ENCODE assay signal across 11 cellular contexts in genomic region chr15:51286816-51287215, GRCh38. TPM values are rescaled to one million over a fixed set of nuclear protein-coding genes. Genes with fewer than 3 reads are reported as not detected.
DNase-seq lines count a peak whose midpoint lies in the region; FAIRE-seq and TF ChIP-seq lines count a peak whose summit lies in the region.
"Had no signal": no experiment of that assay in that cellular context is flagged by ENCODE, and none has a peak within 500 bp of the region (broad histone marks: within the 10 kb centered on the region; RNA-seq: fewer than 3 reads in every experiment).

No MANE protein-coding gene starts in this region.

- no peak overlapping the region for H3K4me3 Mint-ChIP-seq in H9
- H3K4me3 Mint-ChIP-seq: naive thymus-derived CD8-positive, alpha-beta T cell had no signal

- DNase-seq in DMS53 treated with DMSO at 0.1 percent for 48 hours (lab: John Stamatoyannopoulos, UW; ENCODE audit: unreplicated experiment) = peak; percentile 19
- peak; percentile 34 for DNase-seq in H9
- peak; percentile 45 for DNase-seq in WERI-Rb-1
- DNase-seq in keratinocyte (ENCODE audit: low read depth, low spot score) = no peak
- no peak for DNase-seq in glomerular visceral epithelial cell (ENCODE audit: extremely low spot score)
- DNase-seq in ecto neural progenitor cell (ENCODE audit: low spot score) = no peak
- no peak for DNase-seq in NCI-H1048 (lab: John Stamatoyannopoulos, UW)
- DNase-seq: HCEC 1CT; naive thymus-derived CD8-positive, alpha-beta T cell had no signal

- H3K27me3 ChIP-seq in H9 (ENCODE audit: insufficient read depth, low read length) = no peaks in the 10 kb centered on the region
- no peaks in the 10 kb centered on the region for H3K27me3 ChIP-seq in WERI-Rb-1 (ENCODE audit: insufficient read depth, low read depth, severe bottlenecking)
- H3K27me3 ChIP-seq in keratinocyte (ENCODE audit: control insufficient read depth, extremely low read depth, insufficient read depth, low read length) = peaks cover 6% of the 10 kb centered on the region

- no peak overlapping the region for H4K91ac ChIP-seq in H9 (ENCODE audit: insufficient read length, low read depth, low read length)

- no peak overlapping the region for H3K4me2 ChIP-seq in H9 (ENCODE audit: insufficient read depth, insufficient read length, low read length)
- H3K4me2 ChIP-seq in keratinocyte (ENCODE audit: control insufficient read depth, extremely low read depth, insufficient read depth, low read depth, low read length) = no peak overlapping the region

- H3K56ac ChIP-seq in H9 (ENCODE audit: insufficient read length, low read depth, low read length) = no peak overlapping the region

- H3K14ac ChIP-seq in H9 (ENCODE audit: insufficient read depth, low read length) = no peak overlapping the region

- H4K5ac ChIP-seq in H9 (ENCODE audit: insufficient read length, low read depth, low read length) = no peak overlapping the region

- no peaks in the 10 kb centered on the region for H3K4me1 ChIP-seq in H9 (ENCODE audit: insufficient read depth, low read length)
- H3K4me1 ChIP-seq in keratinocyte (ENCODE audit: control insufficient read depth, extremely low read depth, insufficient read depth, low read length) = no peaks in the 10 kb centered on the region

- no peak overlapping the region for H3K23ac ChIP-seq in H9 (ENCODE audit: insufficient read length, low read depth, low read length)

- no peaks in the 10 kb centered on the region for H3K4me1 Mint-ChIP-seq in H9

- no peak overlapping the region for H2BK5ac ChIP-seq in H9 (ENCODE audit: insufficient read length, low read length)

- dilution Hi-C loops in keratinocyte (cut with MboI; ENCODE audit: extremely low pct_ligation_motif_present, low sequenced_read_pairs) = no loop called here

- H3K36me3 Mint-ChIP-seq in H9 (ENCODE audit: insufficient read depth in 1 of 3, low read depth in 3 of 3) = no peaks in the 10 kb centered on the region

- H3K4me3 ChIP-seq in WERI-Rb-1 (ENCODE audit: low read depth, low read length) (no peak overlapping the region), keratinocyte (ENCODE audit: control insufficient read depth in 2 of 3, extremely low read depth in 1 of 3, insufficient read depth in 2 of 3, low read depth in 1 of 3, low read length in 3 of 3) (no peak overlapping the region)
- H3K4me3 ChIP-seq: skin epidermis had no signal

- H2BK20ac ChIP-seq in H9 (ENCODE audit: low read depth, low read length, poor library complexity, severe bottlenecking) = no peak overlapping the region

- no peaks in the 10 kb centered on the region for H3K79me1 ChIP-seq in H9 (ENCODE audit: insufficient read depth, low read depth, low read length, poor library complexity, severe bottlenecking)

- TF ChIP-seq CTCF in H9 (conservative IDR thresholded peaks at IDR 0.05) (peak; percentile 50), WERI-Rb-1 (IDR thresholded peaks at IDR 0.05; ENCODE audit: low read depth, low read length) (peak; percentile 51), keratinocyte (optimal IDR thresholded peaks at IDR 0.05 in 1 of 3, IDR thresholded peaks at IDR 0.05 in 1 of 3, conservative IDR thresholded peaks at IDR 0.05 in 1 of 3; ENCODE audit: extremely low read depth in 1 of 3, insufficient read depth in 2 of 3, low read length in 3 of 3) (peak in 2 of 3 experiments; percentile 24 to 34)

- H3K9me3 ChIP-seq in H9 (ENCODE audit: control insufficient read depth, low read depth, low read length) = no peaks in the 10 kb centered on the region
- no peaks in the 10 kb centered on the region for H3K9me3 ChIP-seq in WERI-Rb-1 (ENCODE audit: severe bottlenecking)
- H3K9me3 ChIP-seq in keratinocyte (ENCODE audit: control insufficient read depth, low read depth, low read length) = no peaks in the 10 kb centered on the region

- H2AK5ac ChIP-seq in H9 (ENCODE audit: insufficient read length, low read length) = no peak overlapping the region

- H2BK15ac ChIP-seq in H9 (ENCODE audit: low read depth, low read length) = no peak overlapping the region

- FAIRE-seq in keratinocyte (lab: Jason Lieb, UNC) = no peak
- FAIRE-seq: urothelium cell line had no signal

- no peak overlapping the region for H2BK120ac ChIP-seq in H9 (ENCODE audit: low read depth, low read length, poor library complexity, severe bottlenecking)

- no peak overlapping the region for H2BK12ac ChIP-seq in H9 (ENCODE audit: insufficient read length, low read depth, low read length)

- WGBS in H9 (ENCODE audit: extremely low coverage, insufficient read length, low lambda C conversion rate) = no CpG with 5 or more reads among the region's 1 CpG

- no peak overlapping the region for H3K18ac ChIP-seq in H9 (ENCODE audit: insufficient read length, low read depth, low read length)

- H4K20me1 ChIP-seq in H9 (ENCODE audit: control insufficient read depth, insufficient read depth, insufficient read length) = no peaks in the 10 kb centered on the region
- no peaks in the 10 kb centered on the region for H4K20me1 ChIP-seq in keratinocyte (ENCODE audit: control insufficient read depth, extremely low read depth, insufficient read depth, low read length)

- H3T11ph ChIP-seq in H9 (ENCODE audit: low read length) = no peak overlapping the region

- no peaks in the 10 kb centered on the region for H3K9me3 Mint-ChIP-seq in H9

- H3K79me2 ChIP-seq in H9 (ENCODE audit: insufficient read depth, low read length) = no peaks in the 10 kb centered on the region
- H3K79me2 ChIP-seq in keratinocyte (ENCODE audit: control insufficient read depth, insufficient read depth, low read length) = no peaks in the 10 kb centered on the region

- no peak overlapping the region for H3K27ac ChIP-seq in H9 (ENCODE audit: insufficient read length, low read depth, low read length)
- H3K27ac ChIP-seq in WERI-Rb-1 = no peak overlapping the region
- no peak overlapping the region for H3K27ac ChIP-seq in keratinocyte (ENCODE audit: control insufficient read depth, insufficient read depth, low read length)
- H3K27ac ChIP-seq: skin epidermis had no signal

- H2AFZ ChIP-seq in H9 (ENCODE audit: low read length) (no peak overlapping the region), keratinocyte (ENCODE audit: control insufficient read depth, low read length) (no peak overlapping the region)

- H3K4ac ChIP-seq in H9 (ENCODE audit: low read depth, low read length) = no peak overlapping the region

- peaks cover 3% of the 10 kb centered on the region for H3K27me3 Mint-ChIP-seq in H9 (ENCODE audit: low read depth)

- H3K36me3 ChIP-seq in WERI-Rb-1 = no peaks in the 10 kb centered on the region
- no peaks in the 10 kb centered on the region for H3K36me3 ChIP-seq in keratinocyte (ENCODE audit: control insufficient read depth in 2 of 2, extremely low read depth in 1 of 2, insufficient read depth in 2 of 2, low read length in 2 of 2)

- H3K27ac Mint-ChIP-seq in H9 = no peak overlapping the region
- H3K27ac Mint-ChIP-seq: naive thymus-derived CD8-positive, alpha-beta T cell had no signal

- no peak overlapping the region for H4K8ac ChIP-seq in H9 (replicated peaks; ENCODE audit: insufficient read length, low read depth, low read length)

- H3K9me1 ChIP-seq in keratinocyte (ENCODE audit: control insufficient read depth, extremely low read depth, insufficient read depth, low read length) = no peaks in the 10 kb centered on the region

- no peak overlapping the region for H3K9ac ChIP-seq in H9 (ENCODE audit: extremely low read depth, insufficient read length, low read length)
- H3K9ac ChIP-seq in keratinocyte (ENCODE audit: control insufficient read depth, extremely low read depth, insufficient read depth, low read length) = no peak overlapping the region

- H3K23me2 ChIP-seq in H9 (ENCODE audit: insufficient read length, low read depth, low read length, poor library complexity, severe bottlenecking) = no peaks in the 10 kb centered on the region

RNA-seq across cellular contexts. Expression of gene CYP19A1, which starts 51.6 kb away (rescaled TPM):
- total RNA-seq in H9 (2021) = not detected in 2 replicates
- polyA plus RNA-seq in keratinocyte = not detected in 3 replicates
- not detected for polyA plus RNA-seq in keratinocyte (2011; ENCODE audit: low read depth)
- polyA plus RNA-seq in keratinocyte (2011; cell fraction: cytosol; rRNA removed) = not detected in 2 replicates
- not detected in 2 replicates for polyA plus RNA-seq in keratinocyte (2011; cell fraction: nucleus; rRNA removed)
- not detected in 2 replicates for polyA plus RNA-seq in keratinocyte (2012; ENCODE audit: low replicate concordance)
- polyA minus RNA-seq in keratinocyte = not detected in 3 replicates
- polyA minus RNA-seq in keratinocyte (2011; cell fraction: cytosol; rRNA and poly(A)+ RNA removed) = not detected
- not detected in 2 replicates for polyA minus RNA-seq in keratinocyte (2011; cell fraction: nucleus; rRNA and poly(A)+ RNA removed)
- total RNA-seq: naive thymus-derived CD8-positive, alpha-beta T cell had no signal
- polyA plus RNA-seq: naive thymus-derived CD8-positive, alpha-beta T cell had no signal

RNA-seq across cellular contexts. Expression of gene GLDN, which starts 54.6 kb away (rescaled TPM):
- 0.77 and 1.3 TPM in 2 replicates for total RNA-seq in H9 (2021)
- 0.09 TPM in 1 of 3 replicates, not detected in the others for polyA plus RNA-seq in keratinocyte
- 0.19 TPM for polyA plus RNA-seq in keratinocyte (2011; ENCODE audit: low read depth)
- not detected in 2 replicates for polyA plus RNA-seq in keratinocyte (2011; cell fraction: cytosol; rRNA removed)
- 0.04 TPM in 1 of 2 replicates, not detected in the other for polyA plus RNA-seq in keratinocyte (2011; cell fraction: nucleus; rRNA removed)
- 0.16 TPM in 1 of 2 replicates, not detected in the other for polyA plus RNA-seq in keratinocyte (2012; ENCODE audit: low replicate concordance)
- not detected in 3 replicates for polyA minus RNA-seq in keratinocyte
- polyA minus RNA-seq in keratinocyte (2011; cell fraction: cytosol; rRNA and poly(A)+ RNA removed) = not detected
- not detected in 2 replicates for polyA minus RNA-seq in keratinocyte (2011; cell fraction: nucleus; rRNA and poly(A)+ RNA removed)
- total RNA-seq: naive thymus-derived CD8-positive, alpha-beta T cell had no signal
- polyA plus RNA-seq: naive thymus-derived CD8-positive, alpha-beta T cell had no signal

Comparison
In these comparisons a context has a peak if more than half of its experiments do, and no peak if none do; other contexts are left out.
1. DNase-seq: peak in DMS53 treated with DMSO at 0.1 percent for 48 hours (single experiment), H9 (single experiment) and WERI-Rb-1 (single experiment); none in keratinocyte (single experiment), glomerular visceral epithelial cell (single experiment), ecto neural progenitor cell (single experiment) and NCI-H1048 (single experiment).
2. Peak in every context shown above with its lines, with median percentiles within 50 percentile points of each other: CTCF ChIP-seq.